Comparison of ENCODE assay signal across 10 cellular contexts in genomic region chr7:143363011-143363937, GRCh38. TPM values are rescaled to one million over a fixed set of nuclear protein-coding genes. Genes with fewer than 3 reads are reported as not detected.
DNase-seq lines count a peak whose midpoint lies in the region; ATAC-seq and TF ChIP-seq lines count a peak whose summit lies in the region.
"Had no signal": no experiment of that assay in that cellular context is flagged by ENCODE, and none has a peak within 500 bp of the region (broad histone marks: within the 10 kb centered on the region; RNA-seq: fewer than 3 reads in every experiment).

No MANE protein-coding gene starts in this region.

- intact Hi-C loops in heart left ventricle (cut with DNase I) (loop anchor here in 3 of 10 donors (5.0 to 10.0 kb wide), 2 partner anchors 46 to 52 kb away; partner anchors contain the start of gene CLCN1 (in 1 of the 3)), left cardiac atrium (cut with DNase I) (loop anchor here in 1 of 2 donors (5.0 kb wide), 1 partner anchor 51 kb away; no protein-coding TSS in a partner anchor)

- TF ChIP-seq CTCF in heart left ventricle (IDR thresholded peaks at IDR 0.05) (no peak), brain microvascular endothelial cell (IDR thresholded peaks at IDR 0.05; ENCODE audit: low read depth, low read length, missing control alignments) (no peak)

- peaks cover 5 to 55% (median 32%) of the 10 kb centered on the region in 9 donors for H3K27me3 ChIP-seq in heart left ventricle
- peaks cover 19% of the 10 kb centered on the region for H3K27me3 ChIP-seq in brain microvascular endothelial cell (replicated peaks)
- peaks cover 15% of the 10 kb centered on the region for H3K27me3 ChIP-seq in muscle layer of duodenum (ENCODE audit: low read depth, low read length)

- peak overlapping the region in 11 of 12 donors; percentile 16 to 70 (median 52) for H3K4me3 ChIP-seq in heart left ventricle
- peak overlapping the region; percentile 24 for H3K4me3 ChIP-seq in brain microvascular endothelial cell (ENCODE audit: low read depth, low read length)
- peak overlapping the region; percentile 1 to 42 for H3K4me3 ChIP-seq in muscle layer of duodenum (ENCODE audit: low read depth in 1 of 2, low read length in 2 of 2)
- peak overlapping the region; percentile 71 for H3K4me3 ChIP-seq in urinary bladder (ENCODE audit: low read depth, low read length)

- H3K36me3 ChIP-seq in heart left ventricle, result no peaks in the 10 kb centered on the region
- no peaks in the 10 kb centered on the region for H3K36me3 ChIP-seq in brain microvascular endothelial cell (replicated peaks)
- no peaks in the 10 kb centered on the region for H3K36me3 ChIP-seq in muscle layer of duodenum (ENCODE audit: control insufficient read depth in 1 of 2, insufficient read depth in 2 of 2, low read length in 2 of 2)
- H3K36me3 ChIP-seq in urinary bladder (ENCODE audit: insufficient read depth), result no peaks in the 10 kb centered on the region
- H3K36me3 ChIP-seq: neutrophil had no signal

- H3K27ac ChIP-seq in heart left ventricle, result no peak overlapping the region
- no peak overlapping the region for H3K27ac ChIP-seq in brain microvascular endothelial cell
- H3K27ac ChIP-seq in muscle layer of duodenum (ENCODE audit: low read length), result no peak overlapping the region
- H3K27ac ChIP-seq in urinary bladder (ENCODE audit: low read depth), result no peak overlapping the region
- H3K27ac ChIP-seq: neutrophil had no signal

- DNase-seq in heart left ventricle, result no peak
- no peak for DNase-seq in left cardiac atrium
- DNase-seq in brain microvascular endothelial cell, result no peak
- DNase-seq in NCI-H1694 treated with DMSO at 0.1 percent for 48 hours (lab: John Stamatoyannopoulos, UW), result no peak
- DNase-seq in GM19238 (ENCODE audit: insufficient read length, low spot score), result no peak
- DNase-seq in cerebellar nuclear complex (lab: John Stamatoyannopoulos, UW), result no peak

- ATAC-seq in heart left ventricle (no peak), left cardiac atrium (no peak)

- 30 to 56% (median 40%) methylated on average over 15 to 20 of the region's 20 CpGs for WGBS in heart left ventricle, 4 donors
- 50% methylated on average over 20 of the region's 20 CpGs for WGBS in urinary bladder

- peaks cover 0 to 18% (median 4%) of the 10 kb centered on the region in 12 donors for H3K4me1 ChIP-seq in heart left ventricle
- peaks cover 0 to 12% of the 10 kb centered on the region in 2 donors for H3K4me1 ChIP-seq in muscle layer of duodenum (ENCODE audit: control insufficient read depth in 1 of 2, insufficient read depth in 2 of 2, low read length in 2 of 2)
- no peaks in the 10 kb centered on the region for H3K4me1 ChIP-seq in urinary bladder (ENCODE audit: insufficient read depth)

- no peak for TF ChIP-seq POLR2A in heart left ventricle (IDR thresholded peaks at IDR 0.05)

- H3K9me3 ChIP-seq in heart left ventricle (no peaks in the 10 kb centered on the region), muscle layer of duodenum (ENCODE audit: control insufficient read depth in 1 of 2, low read length in 2 of 2) (no peaks in the 10 kb centered on the region)
- H3K9me3 ChIP-seq: neutrophil had no signal

- in situ Hi-C loops in brain microvascular endothelial cell (cut with HindIII; ENCODE audit: low pct_ligation_motif_present, low sequenced_read_pairs), result no loop called here

RNA-seq across cellular contexts. Expression of gene FAM131B, which starts 0.8 kb away (rescaled TPM):
- total RNA-seq in heart left ventricle, result under 1 TPM; 0.15 to 0.79 (median 0.42) TPM
- under 1 TPM; 0.19 to 0.25 TPM for polyA plus RNA-seq in heart left ventricle
- total RNA-seq in left cardiac atrium, result under 1 TPM; 0.29 to 0.97 TPM
- 4.1 TPM for total RNA-seq in urinary bladder
- 3.2 TPM for polyA plus RNA-seq in urinary bladder

RNA-seq across cellular contexts. Expression of gene ZYX, which starts 17.9 kb away (rescaled TPM):
- 100 to 1,000 TPM in 4 of 9 donors, 10 to 100 TPM in 5; 59.6 to 217 (median 79.4) TPM for total RNA-seq in heart left ventricle
- polyA plus RNA-seq in heart left ventricle, result 100 to 1,000 TPM in 1 of 2 donors, 10 to 100 TPM in 1; 55.9 to 156 TPM
- total RNA-seq in left cardiac atrium, result 100 to 1,000 TPM in 1 of 2 donors, 10 to 100 TPM in 1; 79.1 to 156 TPM
- total RNA-seq in urinary bladder, result 37.9 TPM
- 386 TPM for polyA plus RNA-seq in urinary bladder

RNA-seq across cellular contexts. Expression of gene EPHA1, which starts 45.4 kb away (rescaled TPM):
- total RNA-seq in heart left ventricle (under 1 TPM in 3 of 9 donors, not detected in 6; 0.06 to 0.51 (median 0.48) TPM), left cardiac atrium (under 1 TPM; 0.16 to 0.71 TPM), urinary bladder (3.2 TPM)
- polyA plus RNA-seq in heart left ventricle (under 1 TPM in 1 of 2 donors, not detected in 1; 0.04 TPM), urinary bladder (1.4 TPM)
- total RNA-seq: dermis microvascular lymphatic vessel endothelial cell had no signal

RNA-seq across cellular contexts. Expression of gene CLCN1, which starts 47.4 kb away (rescaled TPM):
- total RNA-seq in heart left ventricle (1 to 10 TPM in 1 of 9 donors, not detected in 8; 1.4 TPM), left cardiac atrium (not detected), urinary bladder (0.16 TPM)
- polyA plus RNA-seq in heart left ventricle (under 1 TPM in 1 of 2 donors, not detected in 1; 0.03 TPM), urinary bladder (0.05 TPM)
- total RNA-seq: dermis microvascular lymphatic vessel endothelial cell had no signal
